In genomic region chr5:135993894-135994514, GRCh38 we compare ENCODE assay signal across 1 cellular context.
TF ChIP-seq lines count a peak whose summit lies in the region.

No MANE protein-coding gene starts in this region.

TF ChIP-seq in GM12878, 131 proteins besides CTCF, POLR2A, EP300 and RAD21 (continued from another document):
- TF ChIP-seq, protein P1, sequence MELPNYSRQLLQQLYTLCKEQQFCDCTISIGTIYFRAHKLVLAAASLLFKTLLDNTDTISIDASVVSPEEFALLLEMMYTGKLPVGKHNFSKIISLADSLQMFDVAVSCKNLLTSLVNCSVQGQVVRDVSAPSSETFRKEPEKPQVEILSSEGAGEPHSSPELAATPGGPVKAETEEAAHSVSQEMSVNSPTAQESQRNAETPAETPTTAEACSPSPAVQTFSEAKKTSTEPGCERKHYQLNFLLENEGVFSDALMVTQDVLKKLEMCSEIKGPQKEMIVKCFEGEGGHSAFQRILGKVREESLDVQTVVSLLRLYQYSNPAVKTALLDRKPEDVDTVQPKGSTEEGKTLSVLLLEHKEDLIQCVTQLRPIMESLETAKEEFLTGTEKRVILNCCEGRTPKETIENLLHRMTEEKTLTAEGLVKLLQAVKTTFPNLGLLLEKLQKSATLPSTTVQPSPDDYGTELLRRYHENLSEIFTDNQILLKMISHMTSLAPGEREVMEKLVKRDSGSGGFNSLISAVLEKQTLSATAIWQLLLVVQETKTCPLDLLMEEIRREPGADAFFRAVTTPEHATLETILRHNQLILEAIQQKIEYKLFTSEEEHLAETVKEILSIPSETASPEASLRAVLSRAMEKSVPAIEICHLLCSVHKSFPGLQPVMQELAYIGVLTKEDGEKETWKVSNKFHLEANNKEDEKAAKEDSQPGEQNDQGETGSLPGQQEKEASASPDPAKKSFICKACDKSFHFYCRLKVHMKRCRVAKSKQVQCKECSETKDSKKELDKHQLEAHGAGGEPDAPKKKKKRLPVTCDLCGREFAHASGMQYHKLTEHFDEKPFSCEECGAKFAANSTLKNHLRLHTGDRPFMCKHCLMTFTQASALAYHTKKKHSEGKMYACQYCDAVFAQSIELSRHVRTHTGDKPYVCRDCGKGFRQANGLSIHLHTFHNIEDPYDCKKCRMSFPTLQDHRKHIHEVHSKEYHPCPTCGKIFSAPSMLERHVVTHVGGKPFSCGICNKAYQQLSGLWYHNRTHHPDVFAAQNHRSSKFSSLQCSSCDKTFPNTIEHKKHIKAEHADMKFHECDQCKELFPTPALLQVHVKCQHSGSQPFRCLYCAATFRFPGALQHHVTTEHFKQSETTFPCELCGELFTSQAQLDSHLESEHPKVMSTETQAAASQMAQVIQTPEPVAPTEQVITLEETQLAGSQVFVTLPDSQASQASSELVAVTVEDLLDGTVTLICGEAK (IDR thresholded peaks at IDR 0.05; ENCODE audit: borderline replicate concordance) = no peak
